ENCODE assay signal across 8 cellular contexts in the genomic region with DNA sequence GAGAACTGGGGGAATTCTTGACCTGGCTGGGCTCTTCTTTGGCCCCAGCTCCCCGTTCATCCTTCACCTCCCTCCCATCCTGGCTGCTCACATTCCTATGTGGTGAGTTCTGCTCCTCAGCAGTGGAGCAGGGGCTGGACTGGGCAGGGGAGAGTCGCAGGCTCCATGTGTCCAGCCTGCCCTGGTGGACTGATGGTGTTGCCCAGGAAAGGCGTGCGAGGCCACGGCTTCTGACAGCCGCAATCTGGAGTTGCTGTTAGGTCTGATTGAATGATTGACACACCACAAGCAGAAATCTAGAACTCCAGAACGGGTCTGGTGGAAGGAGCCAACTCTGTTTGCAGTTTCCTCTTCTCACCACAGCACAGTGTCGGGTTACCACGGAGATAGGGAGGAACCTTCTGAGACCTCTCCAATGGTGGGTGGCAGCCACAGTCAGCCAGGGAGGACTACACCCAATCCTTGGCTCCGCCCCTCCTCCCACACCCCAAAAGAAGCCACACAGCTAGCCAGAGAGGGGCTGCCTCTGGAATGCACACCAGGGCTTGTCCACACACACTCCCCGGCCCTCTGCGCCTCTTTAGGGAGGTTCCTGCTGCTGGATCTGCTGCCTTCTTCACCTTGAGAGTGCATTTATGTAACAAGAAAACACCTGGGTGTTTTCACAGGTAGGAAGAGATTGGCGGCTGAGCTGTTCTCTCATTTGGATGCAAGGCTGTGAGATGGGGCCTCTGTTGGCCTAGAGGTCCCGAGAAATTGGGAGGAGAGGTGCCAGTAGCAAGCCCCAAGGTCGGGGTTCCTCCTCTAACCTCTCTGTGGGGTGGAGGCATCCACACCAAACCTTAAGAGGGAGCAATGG. TPM values are rescaled to one million over a fixed set of nuclear protein-coding genes. Genes with fewer than 3 reads are reported as not detected.
A peak's percentile ranks its signal among the peaks of the same experiment; 100 is the strongest.
DNase-seq lines count a peak whose midpoint lies in the region.

No MANE protein-coding gene starts in this region.

- peaks cover 37% of the 10 kb centered on the region for H3F3A ChIP-seq in GM23248 (ENCODE audit: insufficient read depth)

- WGBS in GM23248 (ENCODE audit: low coverage in 1 of 2, low lambda C conversion rate in 2 of 2, missing lambda C conversion rate in 2 of 2), 2 experiments = 20% methylated on average over 15 of the region's 15 CpGs

- no peaks in the 10 kb centered on the region for H3K9me2 ChIP-seq in GM23248 (ENCODE audit: insufficient read depth)

- peak overlapping the region; percentile 65 for H3K4me3 ChIP-seq in GM23248
- peak overlapping the region; percentile 11 for H3K4me3 ChIP-seq in Jurkat, Clone E6-1 (ENCODE audit: low read length)
- peak overlapping the region in 1 of 2 donors; percentile 20 for H3K4me3 ChIP-seq in mucosa of rectum (ENCODE audit: low read length in 2 of 2)

- H3K27ac ChIP-seq in GM23248 = peak overlapping the region; percentile 99
- H3K27ac ChIP-seq in mucosa of rectum (ENCODE audit: low read depth in 2 of 2, low read length in 2 of 2) = peak overlapping the region; percentile 58 to 78

- H3K9me3 ChIP-seq in GM23248 (ENCODE audit: low read depth) = no peaks in the 10 kb centered on the region
- H3K9me3 ChIP-seq in mucosa of rectum (ENCODE audit: control insufficient read depth in 2 of 2, low read length in 2 of 2) = no peaks in the 10 kb centered on the region

- H2AFZ ChIP-seq in GM23248 = peak overlapping the region; percentile 58

- H3K79me2 ChIP-seq in GM23248 (ENCODE audit: insufficient read depth) = no peaks in the 10 kb centered on the region

- H4K20me1 ChIP-seq in GM23248 (ENCODE audit: insufficient read depth) = no peaks in the 10 kb centered on the region

- DNase-seq in GM04503 (ENCODE audit: low read depth) = peak; percentile 79
- peak; percentile 95 for DNase-seq in GM23248
- peak; percentile 92 for DNase-seq in Jurkat, Clone E6-1 (ENCODE audit: low read depth, low spot score)
- peak; percentile 87 for DNase-seq in activated CD4-positive, alpha-beta T cell treated with anti-CD3 and anti-CD28 coated beads, Interleukin-2, amount 50 U/mL, for 1 hour
- DNase-seq in ecto neural progenitor cell (ENCODE audit: low spot score) = peak; percentile 56
- DNase-seq in stimulated activated naive CD4-positive, alpha-beta T cell (lab: John Stamatoyannopoulos, UW) = peak; percentile 73 to 91 (median 86)
- no peak for DNase-seq in NCI-H1436 treated with DMSO at 0.1 percent for 48 hours (lab: John Stamatoyannopoulos, UW)

- H3K4me1 ChIP-seq in GM23248 (ENCODE audit: insufficient read depth) (peaks cover 39% of the 10 kb centered on the region), mucosa of rectum (ENCODE audit: control insufficient read depth in 2 of 2, insufficient read depth in 2 of 2, low read length in 2 of 2) (peaks cover 12 to 22% of the 10 kb centered on the region in 2 donors)

- H3K9ac ChIP-seq in GM23248 (peak overlapping the region; percentile 89), mucosa of rectum (ENCODE audit: low read depth in 1 of 2, low read length in 2 of 2) (no peak overlapping the region)

- in situ Hi-C loops in GM23248 (cut with MboI) = no loop called here

- no peaks in the 10 kb centered on the region for H3K36me3 ChIP-seq in GM23248 (ENCODE audit: low read depth)
- H3K36me3 ChIP-seq in mucosa of rectum (ENCODE audit: control insufficient read depth in 2 of 2, insufficient read depth in 2 of 2, low read length in 2 of 2) = no peaks in the 10 kb centered on the region

- no peaks in the 10 kb centered on the region for H3K27me3 ChIP-seq in GM23248 (replicated peaks; ENCODE audit: insufficient read depth)
- H3K27me3 ChIP-seq in mucosa of rectum (ENCODE audit: control insufficient read depth in 2 of 2, insufficient read depth in 2 of 2, low read length in 2 of 2) = no peaks in the 10 kb centered on the region

- peak overlapping the region; percentile 79 for H3K4me2 ChIP-seq in GM23248 (ENCODE audit: unreplicated experiment)

RNA-seq across cellular contexts. Expression of a gene that starts 56.4 kb away (rescaled TPM):
- total RNA-seq in GM23248 (2014; rRNA removed; shearing (Covaris generic)) = 405 and 506 TPM in 2 replicates
- polyA plus RNA-seq in GM23248 (2016; fragmentation: Nextera tagmentation; extraction: Ambion mirVana) = 519 and 523 TPM in 2 replicates
- polyA plus RNA-seq in Jurkat, Clone E6-1 (2012; ENCODE audit: insufficient read depth, insufficient read length) = not detected
